21 cellular contexts compared by ENCODE assay signal in the genomic region with DNA sequence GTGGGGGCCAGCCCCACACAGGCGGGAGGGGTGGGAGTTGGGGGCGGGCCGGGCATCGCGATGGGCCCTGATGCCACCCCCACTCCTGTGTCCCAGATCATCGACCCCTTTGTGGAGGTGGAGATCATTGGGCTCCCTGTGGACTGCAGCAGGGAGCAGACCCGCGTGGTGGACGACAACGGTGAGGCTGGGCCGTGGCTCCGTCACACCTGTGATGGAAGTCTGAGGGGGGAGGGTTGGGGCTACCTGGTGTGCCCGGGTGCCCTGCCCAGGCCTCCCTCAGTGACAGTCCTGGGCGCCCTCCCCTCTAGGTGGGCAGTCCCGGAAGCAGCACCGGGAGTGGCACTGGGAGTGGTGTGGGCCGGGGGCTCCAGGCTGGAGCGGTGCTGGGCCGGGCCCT. TPM values are rescaled to one million over a fixed set of nuclear protein-coding genes. Genes with fewer than 3 reads are reported as not detected.
DNase-seq lines count a peak whose midpoint lies in the region; ATAC-seq and TF ChIP-seq lines count a peak whose summit lies in the region.
"Had no signal": no experiment of that assay in that cellular context is flagged by ENCODE, and none has a peak within 500 bp of the region (broad histone marks: within the 10 kb centered on the region; RNA-seq: fewer than 3 reads in every experiment).

No MANE protein-coding gene starts in this region.

- no peaks in the 10 kb centered on the region for H3K79me1 ChIP-seq in neuronal stem cell (ENCODE audit: low read depth, low read length)

- H3K4me1 Mint-ChIP-seq in activated naive CD8-positive, alpha-beta T cell treated with anti-CD3 and anti-CD28 coated beads for 36 hours, result peaks cover 26% of the 10 kb centered on the region
- H3K4me1 Mint-ChIP-seq: GM23338 had no signal

- no peaks in the 10 kb centered on the region for H3K27me3 Mint-ChIP-seq in activated naive CD8-positive, alpha-beta T cell treated with anti-CD3 and anti-CD28 coated beads for 36 hours
- H3K27me3 Mint-ChIP-seq: CD4-positive, alpha-beta memory T cell had no signal

- H3K4me3 Mint-ChIP-seq in activated naive CD8-positive, alpha-beta T cell treated with anti-CD3 and anti-CD28 coated beads for 36 hours, result no peak overlapping the region
- H3K4me3 Mint-ChIP-seq: GM23338 had no signal

- peak overlapping the region; percentile 59 for H3K18ac ChIP-seq in neuronal stem cell (ENCODE audit: low read length)

- H4K8ac ChIP-seq in neuronal stem cell (ENCODE audit: low read depth, low read length), result no peak overlapping the region

- H2BK15ac ChIP-seq in neuronal stem cell (ENCODE audit: low read length), result peak overlapping the region; percentile 45

- H3K4me3 ChIP-seq in BLaER1, result no peak overlapping the region
- no peak overlapping the region for H3K4me3 ChIP-seq in H7 (ENCODE audit: insufficient read depth, low read depth, low read length)
- H3K4me3 ChIP-seq in RWPE2 (ENCODE audit: severe bottlenecking), result no peak overlapping the region
- H3K4me3 ChIP-seq in neuronal stem cell (ENCODE audit: low read length in 2 of 2), result no peak overlapping the region
- no peak overlapping the region for H3K4me3 ChIP-seq in ascending aorta
- H3K4me3 ChIP-seq: GM23338, HAP-1 had no signal

- peak; percentile 64 for DNase-seq in H7
- no peak for DNase-seq in RWPE2 (ENCODE audit: low spot score)
- no peak for DNase-seq in neuronal stem cell (ENCODE audit: low spot score)
- DNase-seq in NCI-H1436 (lab: John Stamatoyannopoulos, UW), result no peak
- no peak for DNase-seq in ascending aorta (ENCODE audit: low spot score in 2 of 2)
- no peak for DNase-seq in activated naive CD8-positive, alpha-beta T cell treated with anti-CD3 and anti-CD28 coated beads for 36 hours
- DNase-seq: C1 segment of cervical spinal cord; Calu3; CD4-positive, alpha-beta memory T cell; COR-L47; DMS53; DMS79 treated with DMSO at 0.1 percent for 48 hours; GF-D8 had no signal

- H3K9ac ChIP-seq in BLaER1 (no peak overlapping the region), neuronal stem cell (ENCODE audit: low read depth, low read length, poor library complexity) (no peak overlapping the region)

- no peak for ATAC-seq in RWPE2 (ENCODE audit: low read depth)
- ATAC-seq: GM23338 had no signal

- H4K91ac ChIP-seq in neuronal stem cell (ENCODE audit: low read depth, low read length, poor library complexity), result no peak overlapping the region

- no peak overlapping the region for H3K27ac Mint-ChIP-seq in activated naive CD8-positive, alpha-beta T cell treated with anti-CD3 and anti-CD28 coated beads for 36 hours
- H3K27ac Mint-ChIP-seq: GM23338 had no signal

- peak overlapping the region; percentile 84 for H2AK5ac ChIP-seq in neuronal stem cell (ENCODE audit: low read depth, low read length)

- H2BK12ac ChIP-seq in neuronal stem cell (ENCODE audit: low read length), result peak overlapping the region; percentile 58

- H3K23ac ChIP-seq in neuronal stem cell (ENCODE audit: low read depth, low read length, poor library complexity), result no peak overlapping the region

- no peaks in the 10 kb centered on the region for H3K27me3 ChIP-seq in BLaER1
- H3K27me3 ChIP-seq in H7 (ENCODE audit: control insufficient read depth, insufficient read depth, low read length), result no peaks in the 10 kb centered on the region
- H3K27me3 ChIP-seq in RWPE2 (ENCODE audit: insufficient read depth, poor library complexity, severe bottlenecking), result no peaks in the 10 kb centered on the region
- H3K27me3 ChIP-seq in neuronal stem cell (ENCODE audit: control insufficient read depth in 3 of 3, insufficient read depth in 3 of 3, low read depth in 1 of 3, low read length in 3 of 3), result peaks cover 0 to 41% (median 0%) of the 10 kb centered on the region in 3 experiments
- no peaks in the 10 kb centered on the region for H3K27me3 ChIP-seq in ascending aorta

- H3K4me1 ChIP-seq in BLaER1 (peaks cover 89% of the 10 kb centered on the region), RWPE2 (ENCODE audit: insufficient read depth, poor library complexity, severe bottlenecking) (peaks cover 11% of the 10 kb centered on the region), neuronal stem cell (ENCODE audit: control insufficient read depth in 2 of 2, insufficient read depth in 1 of 2, low read depth in 1 of 2, low read length in 2 of 2) (peaks cover 2 to 3% of the 10 kb centered on the region in 2 donors), ascending aorta (no peaks in the 10 kb centered on the region)
- H3K4me1 ChIP-seq: HAP-1 had no signal

- H3K36me3 ChIP-seq in BLaER1, result no peaks in the 10 kb centered on the region
- no peaks in the 10 kb centered on the region for H3K36me3 ChIP-seq in H7 (replicated peaks; ENCODE audit: control insufficient read depth, insufficient read depth, low read length)
- H3K36me3 ChIP-seq in RWPE2 (ENCODE audit: low read depth), result peaks cover 39% of the 10 kb centered on the region
- H3K36me3 ChIP-seq in neuronal stem cell (replicated peaks in 1 of 2; ENCODE audit: control insufficient read depth in 2 of 2, insufficient read depth in 2 of 2, low read length in 2 of 2), result no peaks in the 10 kb centered on the region
- no peaks in the 10 kb centered on the region for H3K36me3 ChIP-seq in ascending aorta
- H3K36me3 ChIP-seq: HAP-1 had no signal

- WGBS in neuronal stem cell (ENCODE audit: extremely low coverage in 2 of 2, insufficient read length in 2 of 2, insufficient replicate concordance in 1 of 2), 2 donors, result no CpG with 5 or more reads among the region's 19 CpGs

- H2BK120ac ChIP-seq in neuronal stem cell (ENCODE audit: low read depth, low read length), result no peak overlapping the region

- TF ChIP-seq CTCF in RWPE2 (IDR thresholded peaks at IDR 0.05; ENCODE audit: poor library complexity, severe bottlenecking) (no peak), ascending aorta (IDR thresholded peaks at IDR 0.05) (no peak)

- no peaks in the 10 kb centered on the region for H3K9me3 ChIP-seq in BLaER1
- H3K9me3 ChIP-seq in RWPE2 (ENCODE audit: severe bottlenecking), result no peaks in the 10 kb centered on the region
- H3K9me3 ChIP-seq in neuronal stem cell (replicated peaks in 1 of 2; ENCODE audit: control insufficient read depth in 2 of 2, insufficient read depth in 1 of 2, low read depth in 1 of 2, low read length in 2 of 2), result no peaks in the 10 kb centered on the region
- H3K9me3 ChIP-seq in ascending aorta, result no peaks in the 10 kb centered on the region
- H3K9me3 ChIP-seq: HAP-1 had no signal

- H2BK5ac ChIP-seq in neuronal stem cell (ENCODE audit: low read length), result peak overlapping the region; percentile 90

- H2AFZ ChIP-seq in neuronal stem cell (ENCODE audit: low read length), result no peak overlapping the region
- H2AFZ ChIP-seq: GM23338 had no signal

- H3K36me3 Mint-ChIP-seq in activated naive CD8-positive, alpha-beta T cell treated with anti-CD3 and anti-CD28 coated beads for 36 hours, result no peaks in the 10 kb centered on the region
- H3K36me3 Mint-ChIP-seq: CD4-positive, alpha-beta memory T cell had no signal

- intact Hi-C loops in ascending aorta (cut with DNase I), result no loop called here

- no peaks in the 10 kb centered on the region for H3K9me3 Mint-ChIP-seq in activated naive CD8-positive, alpha-beta T cell treated with anti-CD3 and anti-CD28 coated beads for 36 hours
- H3K9me3 Mint-ChIP-seq: CD4-positive, alpha-beta memory T cell; GM23338 had no signal

- no peak overlapping the region for H3K4ac ChIP-seq in neuronal stem cell (ENCODE audit: low read length)

- peak overlapping the region; percentile 98 for H3K4me2 ChIP-seq in BLaER1
- H3K4me2 ChIP-seq in neuronal stem cell (ENCODE audit: insufficient read depth, low read length, poor library complexity, severe bottlenecking), result no peak overlapping the region
- H3K4me2 ChIP-seq: GM23338 had no signal

- H3K14ac ChIP-seq in neuronal stem cell (ENCODE audit: low read length), result peak overlapping the region; percentile 47

- H3K27ac ChIP-seq in BLaER1 (peak overlapping the region; percentile 85), RWPE2 (ENCODE audit: poor library complexity, severe bottlenecking) (peak overlapping the region; percentile 37), neuronal stem cell (replicated peaks; ENCODE audit: low read length) (no peak overlapping the region), ascending aorta (no peak overlapping the region)

- H4K20me1 ChIP-seq in BLaER1, result peaks cover 9% of the 10 kb centered on the region; the same call in 1 of the 2 replicates

RNA-seq across cellular contexts. Expression of a gene that starts 22.6 kb away (rescaled TPM):
- 0.24 and 0.37 TPM in 2 replicates for total RNA-seq in H7 (2014; rRNA removed; shearing (Covaris generic))
- polyA plus RNA-seq in neuronal stem cell (2013, experiment 1 of 2), result 4.2 TPM
- polyA plus RNA-seq in neuronal stem cell (2013, experiment 2 of 2), result 4.0 TPM
- total RNA-seq in ascending aorta, result not detected
- total RNA-seq in activated naive CD8-positive, alpha-beta T cell treated with anti-CD3 and anti-CD28 coated beads for 36 hours, result 1 to 10 TPM; 1.2 to 1.4 TPM
- total RNA-seq: A172, A673, Daoy had no signal
- polyA plus RNA-seq: GM23338 had no signal

RNA-seq across cellular contexts. Expression of a gene that starts 27.7 kb away (rescaled TPM):
- 62.5 and 79.0 TPM in 2 replicates for total RNA-seq in H7 (2014; rRNA removed; shearing (Covaris generic))
- 23.5 TPM for polyA plus RNA-seq in neuronal stem cell (2013, experiment 1 of 2)
- polyA plus RNA-seq in neuronal stem cell (2013, experiment 2 of 2), result 22.7 TPM
- total RNA-seq in ascending aorta, result 80.5 TPM
- 10 to 100 TPM; 29.8 to 34.3 TPM for total RNA-seq in activated naive CD8-positive, alpha-beta T cell treated with anti-CD3 and anti-CD28 coated beads for 36 hours

RNA-seq across cellular contexts. Expression of a gene that starts 31.4 kb away (rescaled TPM):
- total RNA-seq in H7 (2014; rRNA removed; shearing (Covaris generic)), result 0.07 and 0.33 TPM in 2 replicates
- polyA plus RNA-seq in neuronal stem cell (2013, experiment 1 of 2), result 208 TPM
- 209 TPM for polyA plus RNA-seq in neuronal stem cell (2013, experiment 2 of 2)
- not detected for total RNA-seq in ascending aorta
- total RNA-seq in activated naive CD8-positive, alpha-beta T cell treated with anti-CD3 and anti-CD28 coated beads for 36 hours, result under 1 TPM in 1 of 2 experiments, not detected in 1; 0.28 TPM
- total RNA-seq: A172; A673; Calu3; CD4-positive, alpha-beta memory T cell; Daoy; G401; H4 had no signal
- polyA plus RNA-seq: CD4-positive, alpha-beta memory T cell had no signal

RNA-seq across cellular contexts. Expression of a gene that starts 57.5 kb away (rescaled TPM):
- total RNA-seq in H7 (2014; rRNA removed; shearing (Covaris generic)), result 0.07 and 0.55 TPM in 2 replicates
- polyA plus RNA-seq in neuronal stem cell (2013, experiment 1 of 2), result 1.1 TPM
- 1.3 TPM for polyA plus RNA-seq in neuronal stem cell (2013, experiment 2 of 2)
- total RNA-seq in ascending aorta, result 141 TPM
- total RNA-seq in activated naive CD8-positive, alpha-beta T cell treated with anti-CD3 and anti-CD28 coated beads for 36 hours, result 100 to 1,000 TPM in 1 of 2 experiments, 10 to 100 TPM in 1; 99.6 to 104 TPM
- total RNA-seq: GM23338 had no signal
- polyA plus RNA-seq: GM23338 had no signal

Comparison
In these comparisons a context has a peak if more than half of its experiments do, and no peak if none do; other contexts are left out.
1. H3K27ac ChIP-seq: peak in BLaER1 (single experiment) and RWPE2 (single experiment); none in neuronal stem cell (single experiment) and ascending aorta (0 of 2).